ENCODE assay signal across 14 cellular contexts in the genomic region with DNA sequence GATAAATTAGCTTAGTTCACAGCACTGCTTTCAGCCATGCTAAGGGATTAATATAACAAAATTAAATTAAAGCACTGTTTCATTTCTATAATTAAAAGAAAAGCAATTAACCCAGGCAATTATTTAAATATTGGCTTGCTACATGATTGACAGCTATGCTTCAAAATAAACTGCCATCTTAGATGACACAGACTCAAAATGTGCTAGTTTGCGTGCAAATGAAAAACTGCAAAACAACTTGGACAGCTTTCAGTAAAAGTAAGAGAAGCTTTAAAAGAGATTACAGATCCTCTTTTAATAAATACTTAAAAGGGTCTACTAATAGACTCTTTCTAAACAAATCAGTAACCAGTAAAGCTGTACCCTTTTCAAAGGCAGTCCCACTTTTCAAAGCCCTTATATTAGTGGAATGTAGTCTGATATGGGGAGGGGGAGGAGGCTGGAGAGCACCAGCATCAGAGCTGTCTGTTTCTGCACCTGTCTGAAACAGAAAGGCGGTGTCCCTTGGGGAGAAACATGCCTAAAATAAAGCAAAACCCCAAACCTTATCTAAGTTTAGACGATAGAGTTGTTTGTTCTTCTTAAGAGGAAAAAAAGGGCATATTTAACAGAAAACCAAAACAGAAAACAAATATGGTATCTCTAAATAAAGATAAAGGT. TPM values are rescaled to one million over a fixed set of nuclear protein-coding genes. Genes with fewer than 3 reads are reported as not detected.
DNase-seq lines count a peak whose midpoint lies in the region; ATAC-seq and TF ChIP-seq lines count a peak whose summit lies in the region.
"Had no signal": no experiment of that assay in that cellular context is flagged by ENCODE, and none has a peak within 500 bp of the region (broad histone marks: within the 10 kb centered on the region; RNA-seq: fewer than 3 reads in every experiment).

No MANE protein-coding gene starts in this region.

- no peak overlapping the region for H3K9ac ChIP-seq in mesendoderm (ENCODE audit: low read length)

- DNase-seq in SW480 (ENCODE audit: low spot score) (no peak), cardiac septum (ENCODE audit: low spot score) (no peak), mesendoderm (no peak), HuH-7.5 (ENCODE audit: low spot score) (no peak)
- DNase-seq: activated CD4-positive, alpha-beta memory T cell treated with anti-CD3 and anti-CD28 coated beads for 36 hours; anterior cingulate cortex; HFFc6; NCI-H1436; nucleus accumbens; SHP77 had no signal

- no peak overlapping the region for H3K4me3 ChIP-seq in mesendoderm (ENCODE audit: low read length)

- H2AK5ac ChIP-seq in mesendoderm (ENCODE audit: low read length): no peak overlapping the region

- H2BK15ac ChIP-seq in mesendoderm (replicated peaks; ENCODE audit: low read depth): no peak overlapping the region

- no peak overlapping the region for H4K5ac ChIP-seq in mesendoderm (ENCODE audit: low read length)

- WGBS in mesendoderm (ENCODE audit: extremely low coverage, insufficient coverage, low lambda C conversion rate): no CpG with 5 or more reads among the region's 3 CpGs

- no peak overlapping the region for H3K4me2 ChIP-seq in mesendoderm (ENCODE audit: low read length)

- peaks cover 2% of the 10 kb centered on the region for H3K79me1 ChIP-seq in mesendoderm (ENCODE audit: low read length)

- no peak overlapping the region for H3K18ac ChIP-seq in mesendoderm (ENCODE audit: low read length)

- no peak overlapping the region for H3K27ac ChIP-seq in mesendoderm (ENCODE audit: low read depth, low read length)

- H3K4me1 ChIP-seq in mesendoderm (ENCODE audit: control insufficient read depth, low read depth, low read length): peaks cover 11% of the 10 kb centered on the region

- no peak overlapping the region for H3K23ac ChIP-seq in mesendoderm (ENCODE audit: low read length)

- no peaks in the 10 kb centered on the region for H3K27me3 ChIP-seq in mesendoderm (ENCODE audit: insufficient read depth, low read length, poor library complexity)

- TF ChIP-seq POLR2A in Raji (IDR thresholded peaks at IDR 0.05; ENCODE audit: insufficient read depth, low read depth, low read length): 0 out of 2 replicates have a peak, but pooled peaks have one; percentile 23

- H2BK120ac ChIP-seq in mesendoderm (ENCODE audit: low read depth, low read length): no peak overlapping the region

- H3K79me2 ChIP-seq in mesendoderm (ENCODE audit: control insufficient read depth, insufficient read depth, low read length): peaks cover 3% of the 10 kb centered on the region

- H3K56ac ChIP-seq in mesendoderm (ENCODE audit: low read length): no peak overlapping the region

- peak; percentile 60 for ATAC-seq in GM18519 (IDR thresholded peaks at IDR 0.05; ENCODE audit: low FRiP score, unreplicated experiment)
- ATAC-seq in GM21423 (IDR thresholded peaks at IDR 0.05; ENCODE audit: unreplicated experiment): peak; percentile 87
- ATAC-seq in HG03066 (IDR thresholded peaks at IDR 0.05; ENCODE audit: low read depth, unreplicated experiment): peak; percentile 87

- H4K8ac ChIP-seq in mesendoderm (ENCODE audit: low read depth, low read length): no peak overlapping the region

- no peaks in the 10 kb centered on the region for H3K36me3 ChIP-seq in mesendoderm (ENCODE audit: control insufficient read depth, insufficient read depth, low read length)

- H2BK5ac ChIP-seq in mesendoderm (ENCODE audit: low read length): no peak overlapping the region

- intact Hi-C loops in cardiac septum (cut with DNase I): no loop called here

- H3K4ac ChIP-seq in mesendoderm (ENCODE audit: low read depth, low read length): no peak overlapping the region

RNA-seq across cellular contexts. Expression of a gene that starts 20.8 kb away (rescaled TPM):
- total RNA-seq in cardiac septum: 20.7 TPM
- polyA plus RNA-seq in mesendoderm (2013, experiment 1 of 2): 10.1 TPM
- polyA plus RNA-seq in mesendoderm (2013, experiment 2 of 2): 11.4 TPM
